ENCODE assay signal across 8 cellular contexts in the genomic region with DNA sequence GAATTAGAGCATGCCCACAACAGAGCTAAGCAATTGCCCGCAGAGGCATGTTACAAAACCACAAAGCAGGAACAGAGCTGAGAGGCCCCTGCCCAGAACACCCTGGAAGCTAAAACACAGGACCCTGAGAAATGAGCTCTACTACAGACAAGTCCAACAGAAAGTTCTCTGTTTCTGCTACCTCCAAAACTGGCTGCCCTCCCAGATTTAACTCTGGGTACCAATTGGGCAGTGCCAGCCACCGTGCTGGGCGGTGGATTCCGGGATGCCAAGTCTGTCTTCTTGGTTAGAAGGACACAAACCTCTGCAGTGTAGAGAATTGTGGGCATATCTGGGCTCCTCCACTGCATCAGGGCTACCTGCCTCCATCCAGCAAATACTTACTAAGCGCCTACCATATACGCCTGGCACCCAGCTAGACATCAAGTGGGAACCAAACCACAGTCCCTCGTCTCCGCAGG. TPM values are rescaled to one million over a fixed set of nuclear protein-coding genes. Genes with fewer than 3 reads are reported as not detected.
DNase-seq lines count a peak whose midpoint lies in the region; ATAC-seq and TF ChIP-seq lines count a peak whose summit lies in the region.

No MANE protein-coding gene starts in this region.

- intact Hi-C loops in right cardiac atrium (cut with DNase I) = no loop called here

- H3K9me3 ChIP-seq in right cardiac atrium (ENCODE audit: control insufficient read depth, low read length) (no peaks in the 10 kb centered on the region), skeletal muscle tissue (ENCODE audit: control insufficient read depth in 3 of 3, low read length in 3 of 3) (no peaks in the 10 kb centered on the region)

- H3K27me3 Mint-ChIP-seq in T-helper 1 cell treated with Interleukin-12 subunit alpha and Interleukin-12 subunit beta and Interleukin-4 antibody, amounts not matched to agents 30 μg/mL and 1 μg/mL, for 36 hours (ENCODE audit: low read depth) = peaks cover 60% of the 10 kb centered on the region

- no peak overlapping the region for H3K27ac Mint-ChIP-seq in T-helper 1 cell treated with Interleukin-12 subunit alpha and Interleukin-12 subunit beta and Interleukin-4 antibody, amounts not matched to agents 30 μg/mL and 1 μg/mL, for 36 hours

- H3K4me1 Mint-ChIP-seq in T-helper 1 cell treated with Interleukin-12 subunit alpha and Interleukin-12 subunit beta and Interleukin-4 antibody, amounts not matched to agents 30 μg/mL and 1 μg/mL, for 36 hours (ENCODE audit: low read depth) = peaks cover 11% of the 10 kb centered on the region

- TF ChIP-seq CTCF in VCaP (conservative IDR thresholded peaks at IDR 0.05) = no peak

- H3K4me1 ChIP-seq in right cardiac atrium (ENCODE audit: control insufficient read depth, insufficient read depth, low read length) (peaks cover 7% of the 10 kb centered on the region), skeletal muscle tissue (ENCODE audit: control insufficient read depth in 3 of 3, insufficient read depth in 3 of 3, low read length in 3 of 3) (peaks cover 6 to 12% (median 10%) of the 10 kb centered on the region in 3 donors)

- no peaks in the 10 kb centered on the region for H3K36me3 ChIP-seq in skeletal muscle tissue (ENCODE audit: control insufficient read depth in 3 of 3, insufficient read depth in 3 of 3, low read length in 3 of 3)

- H3K27ac ChIP-seq in VCaP (peak overlapping the region; percentile 86), right cardiac atrium (ENCODE audit: low read length) (no peak overlapping the region), skeletal muscle tissue (ENCODE audit: low read depth, low read length) (no peak overlapping the region)

- peaks cover 5% of the 10 kb centered on the region for H3K36me3 Mint-ChIP-seq in T-helper 1 cell treated with Interleukin-12 subunit alpha and Interleukin-12 subunit beta and Interleukin-4 antibody, amounts not matched to agents 30 μg/mL and 1 μg/mL, for 36 hours (ENCODE audit: low read depth)

- 60% methylated on average over 8 of the region's 8 CpGs for WGBS in right cardiac atrium

- peak overlapping the region; percentile 60 for H3K4me3 Mint-ChIP-seq in T-helper 1 cell treated with Interleukin-12 subunit alpha and Interleukin-12 subunit beta and Interleukin-4 antibody, amounts not matched to agents 30 μg/mL and 1 μg/mL, for 36 hours

- H3K9ac ChIP-seq in skeletal muscle tissue (ENCODE audit: low read depth in 1 of 3, low read length in 3 of 3) = peak overlapping the region; percentile 64 to 90 (median 76)

- ATAC-seq in right cardiac atrium (no peak), HG02938 (IDR thresholded peaks at IDR 0.05; ENCODE audit: unreplicated experiment) (no peak)

- H3K4me3 ChIP-seq in right cardiac atrium (ENCODE audit: low read length) (peak overlapping the region; percentile 55), skeletal muscle tissue (ENCODE audit: low read length in 3 of 3) (peak overlapping the region; percentile 46 to 81 (median 81))

- no peak for DNase-seq in T-helper 1 cell
- DNase-seq in right cardiac atrium = peak in 1 of 3 donors; percentile 59
- no peak for DNase-seq in NCI-H2227 (lab: John Stamatoyannopoulos, UW; ENCODE audit: unreplicated experiment)
- DNase-seq in NCI-H526 treated with DMSO at 0.1 percent for 48 hours (lab: John Stamatoyannopoulos, UW) = no peak

- H3K9me3 Mint-ChIP-seq in T-helper 1 cell treated with Interleukin-12 subunit alpha and Interleukin-12 subunit beta and Interleukin-4 antibody, amounts not matched to agents 30 μg/mL and 1 μg/mL, for 36 hours = no peaks in the 10 kb centered on the region

- H3K27me3 ChIP-seq in right cardiac atrium (ENCODE audit: control insufficient read depth, insufficient read depth) = no peaks in the 10 kb centered on the region
- H3K27me3 ChIP-seq in skeletal muscle tissue (ENCODE audit: control insufficient read depth in 3 of 3, insufficient read depth in 3 of 3, low read length in 3 of 3) = no peaks in the 10 kb centered on the region

RNA-seq across cellular contexts. Expression of gene CMTM4, which starts 1.0 kb away (rescaled TPM):
- 10 to 100 TPM; 13.2 to 15.9 (median 14.6) TPM for total RNA-seq in right cardiac atrium
- 7.9 TPM for polyA plus RNA-seq in right cardiac atrium
- 10.4 TPM for total RNA-seq in skeletal muscle tissue

RNA-seq across cellular contexts. Expression of gene DYNC1LI2, which starts 55.9 kb away (rescaled TPM):
- total RNA-seq in right cardiac atrium = 100 to 1,000 TPM in 1 of 4 donors, 10 to 100 TPM in 3; 73.1 to 110 (median 94.2) TPM
- 42.0 TPM for polyA plus RNA-seq in right cardiac atrium
- 70.5 TPM for total RNA-seq in skeletal muscle tissue
